7 cellular contexts compared by ENCODE assay signal in the genomic region with DNA sequence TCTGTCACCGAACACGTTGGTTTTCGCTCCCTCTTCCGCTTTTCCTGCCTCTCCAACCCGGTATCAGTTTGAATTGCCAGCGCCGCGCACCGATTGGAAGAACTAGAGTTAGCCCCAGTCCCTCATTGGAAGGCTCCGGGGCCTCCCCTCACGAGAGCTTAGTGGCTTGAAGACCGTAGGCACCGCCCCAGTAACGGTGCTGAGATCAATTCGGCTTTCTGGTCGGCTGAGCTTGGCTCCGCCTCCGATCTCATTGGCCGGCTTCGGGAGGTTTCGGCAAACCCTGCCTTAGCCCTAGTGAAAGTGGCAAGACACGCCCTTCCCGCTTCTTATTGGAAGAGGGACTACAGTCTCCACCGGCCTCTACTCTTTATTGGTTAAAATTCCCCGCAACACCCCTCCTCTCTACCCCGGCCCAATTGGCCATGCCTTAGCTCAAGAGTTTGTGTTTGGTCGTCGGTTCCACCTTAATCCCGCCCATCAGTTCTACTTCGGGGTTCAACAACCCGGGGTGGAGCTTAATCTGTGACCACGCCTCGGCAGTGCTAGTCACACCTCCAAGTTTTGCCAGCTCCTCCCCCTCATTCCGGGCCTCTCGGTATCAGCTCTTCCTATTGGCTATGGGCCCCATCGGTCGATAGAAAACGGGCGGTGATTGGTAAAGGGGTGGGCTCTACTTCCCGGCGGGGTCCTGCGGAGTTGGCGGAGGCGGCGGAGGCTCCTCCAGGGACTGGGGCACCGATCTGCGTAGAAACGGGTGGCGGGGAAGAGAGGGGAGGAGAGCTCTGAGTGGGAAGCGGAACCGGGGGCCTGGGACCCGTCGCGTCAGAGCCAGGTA. TPM values are rescaled to one million over a fixed set of nuclear protein-coding genes. Genes with fewer than 3 reads are reported as not detected.
DNase-seq lines count a peak whose midpoint lies in the region; ATAC-seq and TF ChIP-seq lines count a peak whose summit lies in the region.
"Not testable (repeated sequence)": the region's sequence is repeated elsewhere in the genome, so short reads cannot be mapped to it uniquely, and the experiment has no call there.

Gene FAM72B (minus strand): TSS at position 51 of the 838 bp plus-strand sequence. CDS start 851 bp downstream, outside the sequence.
Gene SRGAP2C (plus strand): TSS at position 686 of the 838 bp plus-strand sequence. CDS start 2,472 bp downstream, outside the sequence.

- ATAC-seq in GM18511 (IDR thresholded peaks at IDR 0.05; ENCODE audit: unreplicated experiment) (peak; percentile 78), HG03025 (IDR thresholded peaks at IDR 0.05; ENCODE audit: low FRiP score, unreplicated experiment) (peak; percentile 82)

- DNase-seq in NCI-H2081 (lab: John Stamatoyannopoulos, UW) (peak; percentile 92 to 95), T-helper 22 cell (ENCODE audit: low read depth) (peak; percentile 89), ascending aorta (ENCODE audit: low spot score in 2 of 2) (peak; percentile 97 to 99), hepatic stellate cell (ENCODE audit: low spot score) (peak; percentile 76), retina (peak; percentile 95)

- peak within 1 kb of the TSS; percentile 45 to 61 for H3K4me3 ChIP-seq in ascending aorta

- not testable (repeated sequence) for H3K4me1 ChIP-seq in ascending aorta

- H3K9me3 ChIP-seq in ascending aorta, result not testable (repeated sequence)

- not testable (repeated sequence) for H3K36me3 ChIP-seq in ascending aorta

- not testable (repeated sequence) for TF ChIP-seq CTCF in ascending aorta (IDR thresholded peaks at IDR 0.05)

- intact Hi-C loops in ascending aorta (cut with DNase I), result not testable (repeated sequence)

- H3K27ac ChIP-seq in ascending aorta, result peak within 1 kb of the TSS; percentile 72 to 76

- H3K27me3 ChIP-seq in ascending aorta, result not testable (repeated sequence)

RNA-seq across cellular contexts. Expression of gene FAM72B, which starts in this region (rescaled TPM):
- total RNA-seq in ascending aorta, result not detected

RNA-seq across cellular contexts. Expression of gene SRGAP2C, which starts in this region (rescaled TPM):
- total RNA-seq in ascending aorta, result 18.6 TPM

Comparison
In these comparisons a context has a peak if more than half of its experiments do, and no peak if none do; other contexts are left out.
1. Peak in every context shown above with its lines: DNase-seq, ATAC-seq, H3K4me3 ChIP-seq and H3K27ac ChIP-seq.